ENCODE assay signal across 8 cellular contexts in the genomic region with DNA sequence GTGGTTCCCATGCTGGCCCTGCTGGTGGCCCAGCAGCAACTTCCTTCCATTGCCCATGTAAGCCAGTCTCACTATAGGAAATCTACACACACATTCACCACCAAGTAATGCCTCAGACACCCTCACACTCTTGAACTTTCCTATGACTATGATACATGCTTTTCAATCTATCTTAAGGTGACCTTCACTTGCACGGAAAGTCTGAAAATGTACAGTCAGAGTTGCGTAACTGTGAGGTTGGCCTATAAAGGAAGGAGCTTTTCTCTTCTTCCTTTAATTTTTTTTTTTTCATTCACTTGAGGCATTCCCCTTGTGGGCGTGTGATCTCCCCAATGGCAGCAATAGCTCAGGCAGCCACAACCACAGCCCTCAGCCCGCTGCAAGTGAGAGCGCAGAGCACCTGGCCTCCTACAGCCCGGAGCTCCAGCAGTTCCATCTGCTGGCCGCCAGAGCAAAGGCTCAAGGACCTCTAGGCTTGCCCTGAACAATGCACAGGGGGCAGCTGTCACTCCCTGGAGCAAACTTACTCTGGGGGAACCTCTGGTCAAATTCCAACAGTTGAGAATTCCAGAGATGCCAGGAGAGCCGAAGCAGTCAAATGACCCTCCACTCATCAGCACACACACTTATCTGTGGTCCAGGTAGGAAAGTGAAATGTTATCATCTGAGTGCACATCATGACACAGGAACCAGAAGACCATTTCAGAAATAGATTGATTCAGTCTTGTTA.
DNase-seq lines count a peak whose midpoint lies in the region; ATAC-seq and TF ChIP-seq lines count a peak whose summit lies in the region.

No MANE protein-coding gene starts in this region.

- H3K27ac Mint-ChIP-seq in mesothelial cell of epicardium: no peak overlapping the region

- H3K36me3 Mint-ChIP-seq in mesothelial cell of epicardium: no peaks in the 10 kb centered on the region

- no peak overlapping the region for H3K27ac ChIP-seq in ascending aorta

- H3K27me3 ChIP-seq in ascending aorta: no peaks in the 10 kb centered on the region

- H3K27me3 Mint-ChIP-seq in mesothelial cell of epicardium (ENCODE audit: low read depth): peaks cover 1% of the 10 kb centered on the region

- H3K9me3 Mint-ChIP-seq in mesothelial cell of epicardium: peaks cover 22% of the 10 kb centered on the region

- intact Hi-C loops in ascending aorta (cut with DNase I): no loop called here

- no peaks in the 10 kb centered on the region for H3K36me3 ChIP-seq in ascending aorta

- peak; percentile 98 for ATAC-seq in HG03103 (IDR thresholded peaks at IDR 0.05; ENCODE audit: low read depth, unreplicated experiment)

- peaks cover 2% of the 10 kb centered on the region for H3K4me1 Mint-ChIP-seq in mesothelial cell of epicardium

- TF ChIP-seq CTCF in mesothelial cell of epicardium (IDR thresholded peaks at IDR 0.05; ENCODE audit: unreplicated experiment): no peak
- TF ChIP-seq CTCF in ascending aorta (IDR thresholded peaks at IDR 0.05): no peak

- H3K9me3 ChIP-seq in ascending aorta: no peaks in the 10 kb centered on the region

- no peak overlapping the region for H3K4me3 ChIP-seq in ascending aorta

- no peaks in the 10 kb centered on the region for H3K4me1 ChIP-seq in ascending aorta

- DNase-seq in GM19240 (ENCODE audit: insufficient read length, low spot score) (peak; percentile 77), T-helper 9 cell (peak; percentile 57), mesothelial cell of epicardium (ENCODE audit: low spot score in 2 of 2, unreplicated experiment in 2 of 2) (no peak), dedifferentiated amniotic fluid mesenchymal stem cell (ENCODE audit: extremely low spot score) (no peak), ascending aorta (ENCODE audit: low spot score in 2 of 2) (no peak)
- DNase-seq in central memory CD4-positive, alpha-beta T cell: peak; percentile 72
- peak; percentile 88 for DNase-seq in stimulated activated CD4-positive, alpha-beta T cell treated with anti-CD3 and anti-CD28 coated beads, Interleukin-4, amount 100 ng/mL, for 24 hours

- no peak overlapping the region for H3K4me3 Mint-ChIP-seq in mesothelial cell of epicardium

Comparison
In these comparisons a context has a peak if more than half of its experiments do, and no peak if none do; other contexts are left out.
1. DNase-seq: peak in GM19240 (single experiment), T-helper 9 cell (single experiment), central memory CD4-positive, alpha-beta T cell (single experiment) and stimulated activated CD4-positive, alpha-beta T cell treated with anti-CD3 and anti-CD28 coated beads, Interleukin-4, amount 100 ng/mL, for 24 hours (single experiment); none in mesothelial cell of epicardium (0 of 2), dedifferentiated amniotic fluid mesenchymal stem cell (single experiment) and ascending aorta (0 of 2).